Comparison of ENCODE assay signal across 8 cellular contexts in genomic region chr2:21372654-21373053, GRCh38.
DNase-seq lines count a peak whose midpoint lies in the region; ATAC-seq and TF ChIP-seq lines count a peak whose summit lies in the region.

No MANE protein-coding gene starts in this region.

- no peak overlapping the region for H3K4me2 ChIP-seq in neural cell (ENCODE audit: low read length)

- H4K20me1 ChIP-seq in neural cell (ENCODE audit: insufficient read depth), result no peaks in the 10 kb centered on the region

- H3K27ac ChIP-seq in neural cell (ENCODE audit: low read length), result no peak overlapping the region

- peak; percentile 29 for TF ChIP-seq RAD21 in neural cell (conservative IDR thresholded peaks at IDR 0.05)

- H3K79me2 ChIP-seq in neural cell (replicated peaks; ENCODE audit: insufficient read depth, low read length), result no peaks in the 10 kb centered on the region

- H3K36me3 ChIP-seq in neural cell (ENCODE audit: insufficient read depth, low read length), result no peaks in the 10 kb centered on the region

- no peak overlapping the region for H3K4me3 ChIP-seq in astrocyte of the spinal cord (ENCODE audit: low read depth, low read length)
- H3K4me3 ChIP-seq in neural cell (ENCODE audit: low read length), result no peak overlapping the region

- no peaks in the 10 kb centered on the region for H3K9me3 ChIP-seq in neural cell (ENCODE audit: low read length)

- no peak for TF ChIP-seq EP300 in neural cell (conservative IDR thresholded peaks at IDR 0.05; ENCODE audit: poor library complexity, severe bottlenecking)

- H3K9me2 ChIP-seq in neural cell (ENCODE audit: insufficient read depth, low read length), result no peaks in the 10 kb centered on the region

- no peaks in the 10 kb centered on the region for H3K27me3 ChIP-seq in neural cell (ENCODE audit: insufficient read depth, low read depth, low read length)

- no peaks in the 10 kb centered on the region for H3F3A ChIP-seq in neural cell (ENCODE audit: insufficient read depth, low read length, poor library complexity, severe bottlenecking)

- in situ Hi-C loops in astrocyte of the spinal cord (cut with HindIII; ENCODE audit: low sequenced_read_pairs), result no loop called here

- intact Hi-C loops in left colon (cut with DNase I, micrococcal nuclease), result no loop called here

- H3K9ac ChIP-seq in neural cell (ENCODE audit: low read length), result no peak overlapping the region

- ATAC-seq in left colon (no peak), HG02642 (IDR thresholded peaks at IDR 0.05; ENCODE audit: poor library complexity, unreplicated experiment) (no peak), GM19328 (IDR thresholded peaks at IDR 0.05; ENCODE audit: unreplicated experiment) (no peak)

- H2AFZ ChIP-seq in neural cell (ENCODE audit: low read depth, low read length), result no peak overlapping the region

- peak; percentile 6 for TF ChIP-seq CTCF in astrocyte of the spinal cord (IDR thresholded peaks at IDR 0.05; ENCODE audit: low read depth, low read length)
- no peak for TF ChIP-seq CTCF in neural cell (IDR thresholded peaks at IDR 0.05; ENCODE audit: poor library complexity, severe bottlenecking)

- DNase-seq in NCI-H2081 (lab: John Stamatoyannopoulos, UW) (peak; percentile 6 to 27), NCI-H2081 treated with DMSO at 0.1 percent for 48 hours (lab: John Stamatoyannopoulos, UW) (no peak), Kasumi-1 (lab: John Stamatoyannopoulos, UW) (peak; percentile 1 to 15), astrocyte of the spinal cord (ENCODE audit: low read depth, low spot score) (no peak), left colon (no peak)

TF ChIP-seq in neural cell, 6 proteins besides CTCF, POLR2A, EP300 and RAD21:
- TF ChIP-seq SMC3 (conservative IDR thresholded peaks at IDR 0.05; ENCODE audit: poor library complexity) (peak; percentile 35), TAF1 (IDR thresholded peaks at IDR 0.05; ENCODE audit: low read depth) (no peak)
TF ChIP-seq in neural cell: peak in this region for 1.

Comparison
In these comparisons a context has a peak if more than half of its experiments do, and no peak if none do; other contexts are left out.
1. DNase-seq: peak in NCI-H2081 (2 of 2) and Kasumi-1 (2 of 2); none in NCI-H2081 treated with DMSO at 0.1 percent for 48 hours (single experiment), astrocyte of the spinal cord (single experiment) and left colon (0 of 2).